Comparison of ENCODE assay signal across 1 cellular context in genomic region chr6:140537211-140537610, GRCh38.
TF ChIP-seq lines count a peak whose summit lies in the region.

No MANE protein-coding gene starts in this region.

TF ChIP-seq in A549, 52 proteins besides CTCF, POLR2A, EP300 and RAD21 (continued from another document):
- no peak for TF ChIP-seq REST (IDR thresholded peaks at IDR 0.05)
- no peak for TF ChIP-seq ZSCAN20 (CRISPR knock-in tag; IDR thresholded peaks at IDR 0.05)
- no peak for TF ChIP-seq RCOR1 (IDR thresholded peaks at IDR 0.05; ENCODE audit: low read depth, low read length)
- no peak for TF ChIP-seq GATA3 (IDR thresholded peaks at IDR 0.05; ENCODE audit: borderline replicate concordance)
TF ChIP-seq in A549: peak in this region for 0.
